Comparison of ENCODE assay signal across 8 cellular contexts in genomic region chr2:62146790-62147189, GRCh38. TPM values are rescaled to one million over a fixed set of nuclear protein-coding genes. Genes with fewer than 3 reads are reported as not detected.
DNase-seq lines count a peak whose midpoint lies in the region; ATAC-seq and TF ChIP-seq lines count a peak whose summit lies in the region.
"Not testable (repeated sequence)": the region's sequence is repeated elsewhere in the genome, so short reads cannot be mapped to it uniquely, and the experiment has no call there.

No MANE protein-coding gene starts in this region.

- H3K4me3 Mint-ChIP-seq in CD4-positive, alpha-beta T cell; activated CD4-positive, alpha-beta T cell treated with anti-CD3 and anti-CD28 coated beads for 36 hours; activated T-helper 1 cell treated with anti-CD3 and anti-CD28 coated beads, Interleukin-12 subunit alpha, Interleukin-12 subunit beta, Interleukin-2, Interleukin-4 antibody, amounts not matched to agents 30 ng/mL and 10 ng/mL and 1 ng/mL, durations not matched to agents 14 hours and 24 hours and 36 hours; activated naive CD8-positive, alpha-beta T cell treated with anti-CD3 and anti-CD28 coated beads for 36 hours: not testable (repeated sequence)
- peak overlapping the region; percentile 80 for H3K4me3 Mint-ChIP-seq in memory B cell
- peak overlapping the region in 1 of 2 donors; percentile 52 for H3K4me3 Mint-ChIP-seq in stimulated activated naive B cell treated with anti-CD40 and anti-IgM and Interleukin-4, amounts not matched to agents 10 μg/mL and 1 μg/mL and 100 μg/mL, for 72 hours

- not testable (repeated sequence) for H3K27me3 ChIP-seq in CD4-positive, alpha-beta T cell (ENCODE audit: control insufficient read depth, insufficient read depth, low read length); OCI-LY3 (ENCODE audit: low read depth, low read length)

- not testable (repeated sequence) for TF ChIP-seq CTCF in CD4-positive, alpha-beta T cell (IDR thresholded peaks at IDR 0.05); OCI-LY3 (IDR thresholded peaks at IDR 0.05; ENCODE audit: low read depth, low read length)

- peaks cover 16% of the 10 kb centered on the region for H3K4me1 Mint-ChIP-seq in CD4-positive, alpha-beta T cell (ENCODE audit: low read depth)
- H3K4me1 Mint-ChIP-seq in activated CD4-positive, alpha-beta T cell treated with anti-CD3 and anti-CD28 coated beads for 36 hours = not testable (repeated sequence)
- H3K4me1 Mint-ChIP-seq in activated T-helper 1 cell treated with anti-CD3 and anti-CD28 coated beads, Interleukin-12 subunit alpha, Interleukin-12 subunit beta, Interleukin-2, Interleukin-4 antibody, amounts not matched to agents 30 ng/mL and 10 ng/mL and 1 ng/mL, durations not matched to agents 14 hours and 24 hours and 36 hours (ENCODE audit: low read depth) = peaks cover 17% of the 10 kb centered on the region
- peaks cover 10% of the 10 kb centered on the region for H3K4me1 Mint-ChIP-seq in activated naive CD8-positive, alpha-beta T cell treated with anti-CD3 and anti-CD28 coated beads for 36 hours
- H3K4me1 Mint-ChIP-seq in memory B cell = peaks cover 26% of the 10 kb centered on the region
- H3K4me1 Mint-ChIP-seq in stimulated activated naive B cell treated with anti-CD40 and anti-IgM and Interleukin-4, amounts not matched to agents 10 μg/mL and 1 μg/mL and 100 μg/mL, for 72 hours = peaks cover 23 to 36% of the 10 kb centered on the region in 2 donors

- not testable (repeated sequence) for H4K20me1 ChIP-seq in OCI-LY3 (ENCODE audit: insufficient read depth, low read length)

- DNase-seq in CD4-positive, alpha-beta T cell = peak in 9 of 10 experiments; percentile 1 to 46 (median 35)
- peak; percentile 29 for DNase-seq in activated CD4-positive, alpha-beta T cell treated with anti-CD3 and anti-CD28 coated beads for 36 hours
- DNase-seq in activated CD8-positive, alpha-beta memory T cell treated with anti-CD3 and anti-CD28 coated beads for 24 hours = peak; percentile 59
- DNase-seq in activated T-helper 1 cell treated with anti-CD3 and anti-CD28 coated beads, Interleukin-12 subunit alpha, Interleukin-12 subunit beta, Interleukin-2, Interleukin-4 antibody, amounts not matched to agents 30 ng/mL and 10 ng/mL and 1 ng/mL, durations not matched to agents 14 hours and 24 hours and 36 hours (ENCODE audit: low spot score) = peak; percentile 27
- peak; percentile 8 for DNase-seq in activated naive CD8-positive, alpha-beta T cell treated with anti-CD3 and anti-CD28 coated beads for 36 hours
- DNase-seq in memory B cell (ENCODE audit: low spot score in 2 of 2) = peak; percentile 34 to 36
- DNase-seq in stimulated activated naive B cell treated with anti-CD40 and anti-IgM and Interleukin-4, amounts not matched to agents 10 μg/mL and 1 μg/mL and 100 μg/mL, for 72 hours = peak; percentile 36

- not testable (repeated sequence) for H3K36me3 ChIP-seq in OCI-LY3 (replicated peaks; ENCODE audit: low read depth, low read length)

- H3K27me3 Mint-ChIP-seq in CD4-positive, alpha-beta T cell; activated CD4-positive, alpha-beta T cell treated with anti-CD3 and anti-CD28 coated beads for 36 hours; activated T-helper 1 cell treated with anti-CD3 and anti-CD28 coated beads, Interleukin-12 subunit alpha, Interleukin-12 subunit beta, Interleukin-2, Interleukin-4 antibody, amounts not matched to agents 30 ng/mL and 10 ng/mL and 1 ng/mL, durations not matched to agents 14 hours and 24 hours and 36 hours (ENCODE audit: insufficient read depth); activated naive CD8-positive, alpha-beta T cell treated with anti-CD3 and anti-CD28 coated beads for 36 hours; memory B cell; stimulated activated naive B cell treated with anti-CD40 and anti-IgM and Interleukin-4, amounts not matched to agents 10 μg/mL and 1 μg/mL and 100 μg/mL, for 72 hours: not testable (repeated sequence)

- H3K27ac ChIP-seq in CD4-positive, alpha-beta T cell (ENCODE audit: low read depth, low read length); OCI-LY3 (ENCODE audit: low read length): not testable (repeated sequence)

- H3K4me1 ChIP-seq in OCI-LY3 (ENCODE audit: low read length) = peaks cover 26% of the 10 kb centered on the region

- not testable (repeated sequence) for H3K36me3 Mint-ChIP-seq in CD4-positive, alpha-beta T cell (ENCODE audit: low read depth); activated CD4-positive, alpha-beta T cell treated with anti-CD3 and anti-CD28 coated beads for 36 hours (ENCODE audit: low read depth); activated T-helper 1 cell treated with anti-CD3 and anti-CD28 coated beads, Interleukin-12 subunit alpha, Interleukin-12 subunit beta, Interleukin-2, Interleukin-4 antibody, amounts not matched to agents 30 ng/mL and 10 ng/mL and 1 ng/mL, durations not matched to agents 14 hours and 24 hours and 36 hours (ENCODE audit: low read depth); activated naive CD8-positive, alpha-beta T cell treated with anti-CD3 and anti-CD28 coated beads for 36 hours; memory B cell
- peaks cover 13 to 20% of the 10 kb centered on the region in 2 donors for H3K36me3 Mint-ChIP-seq in stimulated activated naive B cell treated with anti-CD40 and anti-IgM and Interleukin-4, amounts not matched to agents 10 μg/mL and 1 μg/mL and 100 μg/mL, for 72 hours

- ATAC-seq in CD4-positive, alpha-beta T cell (ENCODE audit: poor library complexity); activated CD4-positive, alpha-beta T cell treated with anti-CD3 and anti-CD28 coated beads for 36 hours; memory B cell (ENCODE audit: low read depth); stimulated activated naive B cell treated with anti-CD40 and anti-IgM and Interleukin-4, amounts not matched to agents 10 μg/mL and 1 μg/mL and 100 μg/mL, for 72 hours (replicated peaks): not testable (repeated sequence)

- not testable (repeated sequence) for H3K9me3 ChIP-seq in CD4-positive, alpha-beta T cell (ENCODE audit: control insufficient read depth, low read length); OCI-LY3 (ENCODE audit: insufficient read depth, low read length)

- intact Hi-C loops in CD4-positive, alpha-beta T cell (cut with DNase I, micrococcal nuclease); activated CD4-positive, alpha-beta T cell treated with anti-CD3 and anti-CD28 coated beads for 36 hours (cut with DNase I, micrococcal nuclease); activated T-helper 1 cell treated with anti-CD3 and anti-CD28 coated beads, Interleukin-12 subunit alpha, Interleukin-12 subunit beta, Interleukin-2, Interleukin-4 antibody, amounts not matched to agents 30 ng/mL and 10 ng/mL and 1 ng/mL, durations not matched to agents 14 hours and 24 hours and 36 hours (cut with micrococcal nuclease): not testable (repeated sequence)

- H3K79me2 ChIP-seq in OCI-LY3 (ENCODE audit: low read length) = not testable (repeated sequence)

- peak overlapping the region; percentile 62 for H3K4me3 ChIP-seq in OCI-LY3 (ENCODE audit: low read length)

- CTCF ChIA-PET in CD4-positive, alpha-beta T cell (lab: Charles Lee); activated CD4-positive, alpha-beta T cell treated with anti-CD3 and anti-CD28 coated beads for 36 hours (lab: Charles Lee): not testable (repeated sequence)

- not testable (repeated sequence) for H3K27ac Mint-ChIP-seq in CD4-positive, alpha-beta T cell; activated CD4-positive, alpha-beta T cell treated with anti-CD3 and anti-CD28 coated beads for 36 hours; activated T-helper 1 cell treated with anti-CD3 and anti-CD28 coated beads, Interleukin-12 subunit alpha, Interleukin-12 subunit beta, Interleukin-2, Interleukin-4 antibody, amounts not matched to agents 30 ng/mL and 10 ng/mL and 1 ng/mL, durations not matched to agents 14 hours and 24 hours and 36 hours; activated naive CD8-positive, alpha-beta T cell treated with anti-CD3 and anti-CD28 coated beads for 36 hours; stimulated activated naive B cell treated with anti-CD40 and anti-IgM and Interleukin-4, amounts not matched to agents 10 μg/mL and 1 μg/mL and 100 μg/mL, for 72 hours
- H3K27ac Mint-ChIP-seq in memory B cell = peak overlapping the region; percentile 9

- not testable (repeated sequence) for H3K9ac ChIP-seq in OCI-LY3 (ENCODE audit: low read length)

- not testable (repeated sequence) for H2AFZ ChIP-seq in OCI-LY3 (ENCODE audit: low read depth, low read length)

- not testable (repeated sequence) for H3K9me3 Mint-ChIP-seq in CD4-positive, alpha-beta T cell; activated CD4-positive, alpha-beta T cell treated with anti-CD3 and anti-CD28 coated beads for 36 hours (ENCODE audit: low read depth); activated T-helper 1 cell treated with anti-CD3 and anti-CD28 coated beads, Interleukin-12 subunit alpha, Interleukin-12 subunit beta, Interleukin-2, Interleukin-4 antibody, amounts not matched to agents 30 ng/mL and 10 ng/mL and 1 ng/mL, durations not matched to agents 14 hours and 24 hours and 36 hours; activated naive CD8-positive, alpha-beta T cell treated with anti-CD3 and anti-CD28 coated beads for 36 hours; memory B cell; stimulated activated naive B cell treated with anti-CD40 and anti-IgM and Interleukin-4, amounts not matched to agents 10 μg/mL and 1 μg/mL and 100 μg/mL, for 72 hours

- peak overlapping the region; percentile 78 for H3K4me2 ChIP-seq in OCI-LY3 (ENCODE audit: low read length)

- POLR2A ChIA-PET in CD4-positive, alpha-beta T cell (lab: Charles Lee); activated CD4-positive, alpha-beta T cell treated with anti-CD3 and anti-CD28 coated beads for 36 hours (lab: Charles Lee): not testable (repeated sequence)

RNA-seq across cellular contexts. Expression of gene B3GNT2, which starts 49.1 kb away (rescaled TPM):
- total RNA-seq in CD4-positive, alpha-beta T cell = 10 to 100 TPM; 47.7 TPM
- total RNA-seq in activated CD4-positive, alpha-beta T cell treated with anti-CD3 and anti-CD28 coated beads for 36 hours = 10 to 100 TPM; 28.6 to 31.7 TPM
- total RNA-seq in activated T-helper 1 cell treated with anti-CD3 and anti-CD28 coated beads, Interleukin-12 subunit alpha, Interleukin-12 subunit beta, Interleukin-2, Interleukin-4 antibody, amounts not matched to agents 30 ng/mL and 10 ng/mL and 1 ng/mL, durations not matched to agents 14 hours and 24 hours and 36 hours = 32.8 and 37.3 TPM in 2 replicates
- total RNA-seq in activated naive CD8-positive, alpha-beta T cell treated with anti-CD3 and anti-CD28 coated beads for 36 hours = 10 to 100 TPM; 67.3 to 68.7 TPM

Comparison
In these comparisons a context has a peak if more than half of its experiments do, and no peak if none do; other contexts are left out.
1. DNase-seq: peak in every context shown above with its lines; median percentile 59 in activated CD8-positive, alpha-beta memory T cell treated with anti-CD3 and anti-CD28 coated beads for 24 hours; 36 in stimulated activated naive B cell treated with anti-CD40 and anti-IgM and Interleukin-4, amounts not matched to agents 10 μg/mL and 1 μg/mL and 100 μg/mL, for 72 hours; 35 in CD4-positive, alpha-beta T cell; 35 in memory B cell; 29 in activated CD4-positive, alpha-beta T cell treated with anti-CD3 and anti-CD28 coated beads for 36 hours; 27 in activated T-helper 1 cell treated with anti-CD3 and anti-CD28 coated beads, Interleukin-12 subunit alpha, Interleukin-12 subunit beta, Interleukin-2, Interleukin-4 antibody, amounts not matched to agents 30 ng/mL and 10 ng/mL and 1 ng/mL, durations not matched to agents 14 hours and 24 hours and 36 hours; 8 in activated naive CD8-positive, alpha-beta T cell treated with anti-CD3 and anti-CD28 coated beads for 36 hours.